16 cellular contexts compared by ENCODE assay signal in genomic region chrX:81259008-81259713, GRCh38. TPM values are rescaled to one million over a fixed set of nuclear protein-coding genes. Genes with fewer than 3 reads are reported as not detected.
DNase-seq lines count a peak whose midpoint lies in the region; ATAC-seq, FAIRE-seq and TF ChIP-seq lines count a peak whose summit lies in the region.
"Had no signal": no experiment of that assay in that cellular context is flagged by ENCODE, and none has a peak within 500 bp of the region (broad histone marks: within the 10 kb centered on the region; RNA-seq: fewer than 3 reads in every experiment).

No MANE protein-coding gene starts in this region.

- WGBS in trophoblast cell (ENCODE audit: extremely low coverage, insufficient coverage, insufficient read length), result no CpG with 5 or more reads among the region's 1 CpG
- WGBS in aorta, 2 donors, result 1 to 19% methylated on average over 1 of the region's 1 CpG

- H3K4me2 ChIP-seq in trophoblast cell (ENCODE audit: low read length), result no peak overlapping the region

- H3K36me3 ChIP-seq in trophoblast cell (ENCODE audit: control insufficient read depth in 1 of 2, insufficient read depth in 2 of 2, low read length in 2 of 2) (no peaks in the 10 kb centered on the region), aorta (ENCODE audit: control insufficient read depth in 1 of 2, insufficient read depth in 2 of 2, low read length in 1 of 2) (no peaks in the 10 kb centered on the region)

- H3K4me1 ChIP-seq in trophoblast cell (ENCODE audit: control insufficient read depth in 1 of 2, insufficient read depth in 2 of 2, low read length in 2 of 2), result no peaks in the 10 kb centered on the region
- H3K4me1 ChIP-seq in aorta (ENCODE audit: control insufficient read depth in 1 of 2, insufficient read depth in 2 of 2, low read length in 2 of 2), result no peaks in the 10 kb centered on the region

- CTCF ChIA-PET in WTC11 (lab: Charles Lee), result no interaction called here

- POLR2A ChIA-PET in WTC11 (lab: Charles Lee), result no interaction called here

- no peak overlapping the region for H3K9ac ChIP-seq in trophoblast cell (ENCODE audit: low read length)

- H2BK120ac ChIP-seq in trophoblast cell (ENCODE audit: insufficient read depth, low read length, poor library complexity), result no peak overlapping the region

- H3K27ac ChIP-seq in trophoblast cell (ENCODE audit: low read depth, low read length) (peak overlapping the region; percentile 47), aorta (ENCODE audit: low read depth in 1 of 2, low read length in 2 of 2) (no peak overlapping the region)

- H3K9me3 ChIP-seq in trophoblast cell (ENCODE audit: insufficient read depth, low read depth, low read length), result no peaks in the 10 kb centered on the region
- H3K9me3 ChIP-seq in aorta (ENCODE audit: control insufficient read depth, low read length), result no peaks in the 10 kb centered on the region

- H3K36me3 Mint-ChIP-seq in WTC11, result no peaks in the 10 kb centered on the region
- H3K36me3 Mint-ChIP-seq: activated naive CD4-positive, alpha-beta T cell treated with anti-CD3 and anti-CD28 coated beads, Interleukin-2, amount 50 U/mL, for 24 hours; stimulated activated effector memory CD8-positive, alpha-beta T cell treated with anti-CD3 and anti-CD28 coated beads, Interleukin-12 subunit alpha, Interleukin-12 subunit beta, amount 100 ng/mL, for 72 hours had no signal

- H3K14ac ChIP-seq in trophoblast cell (ENCODE audit: low read length), result no peak overlapping the region

- intact Hi-C loops in aorta (cut with DNase I), result loop anchor here in 1 of 2 donors (2.0 kb wide), 1 partner anchor 56 kb away; the partner anchor contains the start of gene SH3BGRL

- H3K4me3 Mint-ChIP-seq in WTC11, result no peak overlapping the region
- H3K4me3 Mint-ChIP-seq: activated naive CD4-positive, alpha-beta T cell treated with anti-CD3 and anti-CD28 coated beads, Interleukin-2, amount 50 U/mL, for 24 hours; CD4-positive, alpha-beta memory T cell; stimulated activated effector memory CD8-positive, alpha-beta T cell treated with anti-CD3 and anti-CD28 coated beads, Interleukin-12 subunit alpha, Interleukin-12 subunit beta, amount 100 ng/mL, for 72 hours had no signal

- H3K27me3 ChIP-seq in trophoblast cell (ENCODE audit: insufficient read depth, low read length) (no peaks in the 10 kb centered on the region), aorta (ENCODE audit: control insufficient read depth in 1 of 2, insufficient read depth in 2 of 2, low read length in 1 of 2) (no peaks in the 10 kb centered on the region)

- H3K4ac ChIP-seq in trophoblast cell (ENCODE audit: low read depth, low read length), result no peak overlapping the region

- H3K27ac Mint-ChIP-seq in WTC11, result peak overlapping the region; percentile 88
- H3K27ac Mint-ChIP-seq: activated naive CD4-positive, alpha-beta T cell treated with anti-CD3 and anti-CD28 coated beads, Interleukin-2, amount 50 U/mL, for 24 hours; CD4-positive, alpha-beta memory T cell; stimulated activated effector memory CD8-positive, alpha-beta T cell treated with anti-CD3 and anti-CD28 coated beads, Interleukin-12 subunit alpha, Interleukin-12 subunit beta, amount 100 ng/mL, for 72 hours had no signal

- no peak overlapping the region for H3K18ac ChIP-seq in trophoblast cell (ENCODE audit: low read length)

- no peaks in the 10 kb centered on the region for H3K27me3 Mint-ChIP-seq in WTC11 (ENCODE audit: low read depth)
- H3K27me3 Mint-ChIP-seq: activated naive CD4-positive, alpha-beta T cell treated with anti-CD3 and anti-CD28 coated beads, Interleukin-2, amount 50 U/mL, for 24 hours; CD4-positive, alpha-beta memory T cell had no signal

- H3K4me3 ChIP-seq in fibroblast of villous mesenchyme (ENCODE audit: low read depth, low read length) (no peak overlapping the region), trophoblast cell (ENCODE audit: low read depth, low read length) (no peak overlapping the region), aorta (ENCODE audit: low read length in 2 of 2) (no peak overlapping the region)
- H3K4me3 ChIP-seq: K562 had no signal

- no peak overlapping the region for H2BK5ac ChIP-seq in trophoblast cell (ENCODE audit: low read depth, low read length, poor library complexity)

- DNase-seq in D721Med (ENCODE audit: insufficient read length, low spot score), result no peak
- no peak for DNase-seq in WTC11 (ENCODE audit: low spot score)
- peak; percentile 46 for DNase-seq in fibroblast of villous mesenchyme (ENCODE audit: low read depth)
- peak in 1 of 2 donors; percentile 9 for DNase-seq in trophoblast cell
- DNase-seq in DMS114 treated with DMSO at 0.1 percent for 48 hours (lab: John Stamatoyannopoulos, UW; ENCODE audit: unreplicated experiment), result no peak
- no peak for DNase-seq in HTR-8/SVneo (ENCODE audit: insufficient read length, low spot score)
- no peak for DNase-seq in aorta
- DNase-seq in NOMO-1 treated with DMSO at 0.1 percent for 48 hours (lab: John Stamatoyannopoulos, UW; ENCODE audit: unreplicated experiment), result no peak
- DNase-seq: activated CD4-positive, CD25-positive, alpha-beta regulatory T cell treated with anti-CD3 and anti-CD28 coated beads, Interleukin-2, amount 50 U/mL, for 72 hours; CD4-positive, alpha-beta memory T cell; left cardiac atrium; SHP77 had no signal

- no peak overlapping the region for H4K91ac ChIP-seq in trophoblast cell (ENCODE audit: low read depth, low read length)

- no peaks in the 10 kb centered on the region for H3K79me2 ChIP-seq in trophoblast cell (ENCODE audit: control insufficient read depth, insufficient read depth, low read length, poor library complexity)

- no peak overlapping the region for H4K8ac ChIP-seq in trophoblast cell (ENCODE audit: low read depth, low read length)

- H3K23ac ChIP-seq in trophoblast cell (ENCODE audit: low read length), result no peak overlapping the region

- no peak overlapping the region for H2BK12ac ChIP-seq in trophoblast cell (ENCODE audit: low read length)

- no peaks in the 10 kb centered on the region for H3K9me3 Mint-ChIP-seq in WTC11
- H3K9me3 Mint-ChIP-seq: activated naive CD4-positive, alpha-beta T cell treated with anti-CD3 and anti-CD28 coated beads, Interleukin-2, amount 50 U/mL, for 24 hours; CD4-positive, alpha-beta memory T cell; stimulated activated effector memory CD8-positive, alpha-beta T cell treated with anti-CD3 and anti-CD28 coated beads, Interleukin-12 subunit alpha, Interleukin-12 subunit beta, amount 100 ng/mL, for 72 hours had no signal

- peaks cover 62% of the 10 kb centered on the region for H3K4me1 Mint-ChIP-seq in WTC11

- H4K12ac ChIP-seq in trophoblast cell (ENCODE audit: low read depth, low read length), result no peak overlapping the region

- TF ChIP-seq CTCF in D721Med (IDR thresholded peaks at IDR 0.05; ENCODE audit: insufficient read depth, missing control alignments) (no peak), WTC11 (IDR thresholded peaks at IDR 0.05) (no peak), fibroblast of villous mesenchyme (IDR thresholded peaks at IDR 0.05; ENCODE audit: insufficient read depth, low read depth, low read length) (no peak)

- no peak overlapping the region for H2AFZ ChIP-seq in trophoblast cell (ENCODE audit: insufficient read depth, low read length, poor library complexity)

- no peaks in the 10 kb centered on the region for H3K79me1 ChIP-seq in trophoblast cell (ENCODE audit: low read length)

- FAIRE-seq in D721Med (lab: Jason Lieb, UNC) (peak; percentile 56), HTR-8/SVneo (lab: Jason Lieb, UNC) (no peak)
- FAIRE-seq: endothelial cell of umbilical vein, K562 had no signal

- ATAC-seq in WTC11, result no peak
- no peak for ATAC-seq in aorta (ENCODE audit: low FRiP score)
- ATAC-seq: K562; stimulated activated effector memory CD8-positive, alpha-beta T cell treated with anti-CD3 and anti-CD28 coated beads, Interleukin-12 subunit alpha, Interleukin-12 subunit beta, amount 100 ng/mL, for 72 hours had no signal

- H2AK5ac ChIP-seq in trophoblast cell (ENCODE audit: low read length), result no peak overlapping the region

TF ChIP-seq in WTC11, 78 proteins besides CTCF, POLR2A, EP300 and RAD21 (continues in another document):
- TF ChIP-seq E2F5 (CRISPR knock-in tag; IDR thresholded peaks at IDR 0.05) (no peak), E2F1 (CRISPR knock-in tag; IDR thresholded peaks at IDR 0.05) (no peak), ETV6 (CRISPR knock-in tag; IDR thresholded peaks at IDR 0.05) (no peak), CREM (CRISPR knock-in tag; IDR thresholded peaks at IDR 0.05) (no peak), JAZF1 (CRISPR knock-in tag; IDR thresholded peaks at IDR 0.05) (no peak), SMAD3 (CRISPR knock-in tag; IDR thresholded peaks at IDR 0.05; ENCODE audit: borderline replicate concordance) (no peak), ZMAT4 (CRISPR knock-in tag; IDR thresholded peaks at IDR 0.05) (no peak), RELA (CRISPR knock-in tag; IDR thresholded peaks at IDR 0.05; ENCODE audit: borderline replicate concordance) (no peak), KAT7 (CRISPR knock-in tag; IDR thresholded peaks at IDR 0.05; ENCODE audit: borderline replicate concordance) (no peak)

RNA-seq across cellular contexts. Expression of gene SH3BGRL, which starts 57.3 kb away (rescaled TPM):
- total RNA-seq in WTC11 (2021) (36.6 to 37.8 TPM (median 37.3 TPM) in 3 replicates), fibroblast of villous mesenchyme (62.2 and 74.7 TPM in 2 replicates), aorta (100 to 1,000 TPM; 199 to 207 TPM)
- polyA plus RNA-seq in trophoblast cell (2013), result 40.7 and 41.1 TPM in 2 replicates
- polyA plus RNA-seq in aorta, result 100 to 1,000 TPM; 239 to 359 TPM

RNA-seq across cellular contexts. Expression of gene HMGN5, which starts 57.4 kb away (rescaled TPM):
- 21.7 to 23.4 TPM (median 22.5 TPM) in 3 replicates for total RNA-seq in WTC11 (2021)
- 0.43 and 2.6 TPM in 2 replicates for total RNA-seq in fibroblast of villous mesenchyme
- 6.1 and 6.3 TPM in 2 replicates for polyA plus RNA-seq in trophoblast cell (2013)
- 1 to 10 TPM; 7.1 to 8.3 TPM for total RNA-seq in aorta
- 10 to 100 TPM; 27.5 to 46.5 TPM for polyA plus RNA-seq in aorta
